Comparison of ENCODE assay signal across 16 cellular contexts in the genomic region with DNA sequence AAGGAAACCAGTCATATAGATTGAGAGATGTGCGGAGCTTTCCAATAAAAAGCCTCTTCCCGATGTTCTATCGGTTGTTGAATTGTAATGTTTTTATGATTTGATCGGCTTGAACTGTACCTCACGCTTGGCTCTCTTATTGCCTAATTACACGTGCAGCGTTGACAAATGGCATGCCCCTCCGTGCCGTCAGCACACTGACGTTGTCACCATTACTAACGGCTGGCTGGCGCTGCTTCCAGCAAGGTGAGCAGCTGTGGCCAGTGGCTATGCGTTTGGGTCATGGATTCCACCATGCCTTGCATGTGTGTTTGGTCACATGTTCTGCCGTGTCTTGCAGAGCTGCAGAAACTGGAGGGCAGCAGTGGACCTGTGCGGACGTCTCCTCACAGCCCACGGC. TPM values are rescaled to one million over a fixed set of nuclear protein-coding genes. Genes with fewer than 3 reads are reported as not detected.
DNase-seq lines count a peak whose midpoint lies in the region; ATAC-seq and TF ChIP-seq lines count a peak whose summit lies in the region.
"Had no signal": no experiment of that assay in that cellular context is flagged by ENCODE, and none has a peak within 500 bp of the region (broad histone marks: within the 10 kb centered on the region; RNA-seq: fewer than 3 reads in every experiment).

No MANE protein-coding gene starts in this region.

- H3K36me3 Mint-ChIP-seq in glutamatergic neuron (ENCODE audit: unreplicated experiment) = peaks cover 5% of the 10 kb centered on the region

- H3K9me3 ChIP-seq in BLaER1 (no peaks in the 10 kb centered on the region), SJCRH30 (replicated peaks) (no peaks in the 10 kb centered on the region), osteoblast (ENCODE audit: low read depth, low read length) (no peaks in the 10 kb centered on the region), gastroesophageal sphincter (no peaks in the 10 kb centered on the region), hepatocyte (ENCODE audit: low read depth) (no peaks in the 10 kb centered on the region)
- H3K9me3 ChIP-seq: BE2C had no signal

- H3K9me3 Mint-ChIP-seq in glutamatergic neuron (ENCODE audit: unreplicated experiment) = peaks cover 4% of the 10 kb centered on the region
- H3K9me3 Mint-ChIP-seq: CD4-positive, alpha-beta memory T cell had no signal

- H3K79me2 ChIP-seq in osteoblast (ENCODE audit: insufficient read depth, low read length) (peaks cover 15% of the 10 kb centered on the region), hepatocyte (no peaks in the 10 kb centered on the region)

- no peak for ATAC-seq in gastroesophageal sphincter
- ATAC-seq in GM18502 (IDR thresholded peaks at IDR 0.05; ENCODE audit: poor library complexity, unreplicated experiment) = no peak

- no peaks in the 10 kb centered on the region for H3K27me3 ChIP-seq in BLaER1
- no peaks in the 10 kb centered on the region for H3K27me3 ChIP-seq in SJCRH30
- H3K27me3 ChIP-seq in osteoblast (ENCODE audit: insufficient read depth, low read length) = no peaks in the 10 kb centered on the region
- no peaks in the 10 kb centered on the region for H3K27me3 ChIP-seq in gastroesophageal sphincter
- no peaks in the 10 kb centered on the region for H3K27me3 ChIP-seq in hepatocyte
- H3K27me3 ChIP-seq: BE2C had no signal

- H3K4me2 ChIP-seq in BLaER1 = peak overlapping the region; percentile 87
- H3K4me2 ChIP-seq in osteoblast (ENCODE audit: insufficient read depth, low read length) = no peak overlapping the region
- H3K4me2 ChIP-seq in hepatocyte = no peak overlapping the region

- no peak for TF ChIP-seq CTCF in glutamatergic neuron (IDR thresholded peaks at IDR 0.05; ENCODE audit: partially characterized antibody, unreplicated experiment)
- TF ChIP-seq CTCF in osteoblast (IDR thresholded peaks at IDR 0.05; ENCODE audit: extremely low read depth, low read depth, low read length) = no peak
- TF ChIP-seq CTCF in gastroesophageal sphincter (IDR thresholded peaks at IDR 0.05) = no peak
- no peak for TF ChIP-seq CTCF in hepatocyte (IDR thresholded peaks at IDR 0.05; ENCODE audit: poor library complexity)

- peak overlapping the region; percentile 47; the same call in 1 of the 2 replicates for H3K9ac ChIP-seq in BLaER1
- H3K9ac ChIP-seq: GM23248 had no signal

- H3K27ac ChIP-seq in BLaER1 (peak overlapping the region; percentile 85), SJCRH30 (peak overlapping the region; percentile 85), osteoblast (ENCODE audit: low read depth, low read length) (no peak overlapping the region), gastroesophageal sphincter (peak overlapping the region in 1 of 4 donors; percentile 50), hepatocyte (no peak overlapping the region)
- H3K27ac ChIP-seq: GM23248 had no signal

- H2AFZ ChIP-seq in osteoblast (ENCODE audit: low read length) = no peak overlapping the region
- H2AFZ ChIP-seq in hepatocyte = no peak overlapping the region
- H2AFZ ChIP-seq: GM23248 had no signal

- WGBS in gastroesophageal sphincter (ENCODE audit: low coverage in 1 of 2), 2 donors = 77 to 89% methylated on average over 10 to 12 of the region's 17 CpGs
- 96% methylated on average over 17 of the region's 17 CpGs for WGBS in hepatocyte (ENCODE audit: low lambda C conversion rate, missing lambda C conversion rate)

- TF ChIP-seq POLR2A in gastroesophageal sphincter (IDR thresholded peaks at IDR 0.05) = no peak

- H3K27ac Mint-ChIP-seq in glutamatergic neuron (ENCODE audit: unreplicated experiment) = peak overlapping the region; percentile 84

- peaks cover 44% of the 10 kb centered on the region for H3K36me3 ChIP-seq in BLaER1
- H3K36me3 ChIP-seq in SJCRH30 = peaks cover 19% of the 10 kb centered on the region
- peaks cover 57% of the 10 kb centered on the region for H3K36me3 ChIP-seq in osteoblast (ENCODE audit: insufficient read depth, low read length)
- peaks cover 0 to 74% of the 10 kb centered on the region in 2 donors for H3K36me3 ChIP-seq in gastroesophageal sphincter
- H3K36me3 ChIP-seq in hepatocyte (replicated peaks; ENCODE audit: insufficient read depth, low read depth) = no peaks in the 10 kb centered on the region

- no peak for DNase-seq in SJCRH30
- DNase-seq in glutamatergic neuron = no peak
- DNase-seq in osteoblast (ENCODE audit: insufficient read length, low spot score, missing footprints) = peak; percentile 78
- no peak for DNase-seq in H4 (ENCODE audit: low spot score)
- no peak for DNase-seq in hepatocyte (ENCODE audit: low spot score)
- DNase-seq: BE2C; CD4-positive, alpha-beta memory T cell; DMS153; DMS79; GDM1; GM23248; HCEC 1CT had no signal

- H3K4me1 ChIP-seq in BLaER1 = peaks cover 73% of the 10 kb centered on the region
- peaks cover 17% of the 10 kb centered on the region for H3K4me1 ChIP-seq in SJCRH30
- no peaks in the 10 kb centered on the region for H3K4me1 ChIP-seq in osteoblast (ENCODE audit: insufficient read depth, low read length)
- H3K4me1 ChIP-seq in gastroesophageal sphincter = peaks cover 0 to 34% (median 0%) of the 10 kb centered on the region in 3 donors
- H3K4me1 ChIP-seq in hepatocyte (ENCODE audit: insufficient read depth) = no peaks in the 10 kb centered on the region
- H3K4me1 ChIP-seq: BE2C had no signal

- H3K4me3 Mint-ChIP-seq in glutamatergic neuron (ENCODE audit: unreplicated experiment) = peak overlapping the region; percentile 34
- H3K4me3 Mint-ChIP-seq: CD14-positive monocyte; CD4-positive, alpha-beta memory T cell had no signal

- H3K27me3 Mint-ChIP-seq in glutamatergic neuron (ENCODE audit: unreplicated experiment) = peaks cover 7% of the 10 kb centered on the region
- H3K27me3 Mint-ChIP-seq: CD4-positive, alpha-beta memory T cell had no signal

- H4K20me1 ChIP-seq in BLaER1 (no peaks in the 10 kb centered on the region), osteoblast (ENCODE audit: insufficient read depth, low read length) (peaks cover 15% of the 10 kb centered on the region), hepatocyte (ENCODE audit: insufficient read depth, poor library complexity, severe bottlenecking) (no peaks in the 10 kb centered on the region)

- peaks cover 29% of the 10 kb centered on the region for H3K4me1 Mint-ChIP-seq in glutamatergic neuron (ENCODE audit: low read depth, unreplicated experiment)
- H3K4me1 Mint-ChIP-seq: CD14-positive monocyte had no signal

- no peak for TF ChIP-seq EP300 in gastroesophageal sphincter (IDR thresholded peaks at IDR 0.05)

- H3K9me2 ChIP-seq in hepatocyte (replicated peaks; ENCODE audit: insufficient read depth) = no peaks in the 10 kb centered on the region

- H3K4me3 ChIP-seq in BLaER1 (no peak overlapping the region), SJCRH30 (no peak overlapping the region), osteoblast (ENCODE audit: insufficient read depth, low read length) (no peak overlapping the region), gastroesophageal sphincter (no peak overlapping the region), hepatocyte (no peak overlapping the region)
- H3K4me3 ChIP-seq: GM23248 had no signal

RNA-seq across cellular contexts. Expression of a gene that starts 42.0 kb away (rescaled TPM):
- 47.5 and 52.9 TPM in 2 replicates for total RNA-seq in SJCRH30 (2014; rRNA removed; shearing (Covaris generic))
- total RNA-seq in glutamatergic neuron (ENCODE audit: unreplicated experiment) (130 TPM), osteoblast (67.0 and 67.5 TPM in 2 replicates), gastroesophageal sphincter (10 to 100 TPM; 52.2 to 90.7 (median 77.6) TPM), hepatocyte (38.7 and 61.2 TPM in 2 replicates)
- 27.2 and 35.6 TPM in 2 replicates for total RNA-seq in H4 (2014; rRNA removed; shearing (Covaris generic))
- polyA plus RNA-seq in hepatocyte = 49.3 and 66.5 TPM in 2 replicates

RNA-seq across cellular contexts. Expression of a gene that starts 43.9 kb away (rescaled TPM):
- 25.7 and 29.0 TPM in 2 replicates for total RNA-seq in SJCRH30 (2014; rRNA removed; shearing (Covaris generic))
- 43.8 TPM for total RNA-seq in glutamatergic neuron (ENCODE audit: unreplicated experiment)
- total RNA-seq in osteoblast = 16.8 and 17.7 TPM in 2 replicates
- 10 to 100 TPM; 11.3 to 26.8 (median 22.2) TPM for total RNA-seq in gastroesophageal sphincter
- total RNA-seq in H4 (2014; rRNA removed; shearing (Covaris generic)) = 33.7 and 46.9 TPM in 2 replicates
- total RNA-seq in hepatocyte = 42.3 and 60.9 TPM in 2 replicates
- polyA plus RNA-seq in hepatocyte = 26.5 and 27.4 TPM in 2 replicates

Comparison
In these comparisons a context has a peak if more than half of its experiments do, and no peak if none do; other contexts are left out.
1. H3K27ac ChIP-seq: peak in BLaER1 (single experiment) and SJCRH30 (single experiment); none in osteoblast (single experiment) and hepatocyte (single experiment).